Comparison of ENCODE assay signal across 17 cellular contexts in genomic region chr1:172931846-172932245, GRCh38.
DNase-seq lines count a peak whose midpoint lies in the region; ATAC-seq and TF ChIP-seq lines count a peak whose summit lies in the region.
"Had no signal": no experiment of that assay in that cellular context is flagged by ENCODE, and none has a peak within 500 bp of the region (broad histone marks: within the 10 kb centered on the region; RNA-seq: fewer than 3 reads in every experiment).

No MANE protein-coding gene starts in this region.

- H3K27ac Mint-ChIP-seq in dendritic cell treated with granulocyte-macrophage colony-stimulating factor and Interleukin-4, amounts not matched to agents 40 ng/mL and 50 ng/mL, for 4 days, result peak overlapping the region; percentile 52
- H3K27ac Mint-ChIP-seq: IgD-negative memory B cell had no signal

- no peak overlapping the region for H4K8ac ChIP-seq in trophoblast cell (ENCODE audit: low read depth, low read length)

- no peak for TF ChIP-seq RAD21 in HCT116 (IDR thresholded peaks at IDR 0.05; ENCODE audit: low read depth)

- RAD21 ChIA-PET in HCT116 (lab: Charles Lee; ENCODE audit: low non-redundant PET in 1 of 2, low total read pairs in 2 of 2, uncharacterized antibody in 2 of 2, unreplicated experiment in 2 of 2), result no interaction called here

- CTCF ChIA-PET in HCT116 (lab: Charles Lee), result no interaction called here

- DNase-seq in HCT116 (ENCODE audit: low read depth, low spot score), result no peak
- peak in 1 of 2 donors; percentile 64 for DNase-seq in trophoblast cell
- DNase-seq in NCI-H510A (lab: John Stamatoyannopoulos, UW), result no peak
- DNase-seq in cardiac septum (ENCODE audit: low spot score), result no peak
- no peak for DNase-seq in T1000 (lab: John Stamatoyannopoulos, UW)
- DNase-seq: BE2C; CD4-positive, CD25-positive, alpha-beta regulatory T cell; Karpas-422; NCI-H1417 treated with DMSO at 0.1 percent for 48 hours; NCI-H187; NCI-H446; NCI-H526 treated with DMSO at 0.1 percent for 48 hours; SW 1271 had no signal

- peaks cover 16% of the 10 kb centered on the region for H3K79me1 ChIP-seq in trophoblast cell (ENCODE audit: low read length)

- intact Hi-C loops in HCT116 (cut with micrococcal nuclease) (loop anchor here (2.0 kb wide), 1 partner anchor 271 kb away; no protein-coding TSS in a partner anchor), cardiac septum (cut with DNase I) (loop anchor here (5.0 to 10.0 kb wide), 2 partner anchors 35 to 193 kb away; no protein-coding TSS in a partner anchor)
- intact Hi-C loops in dendritic cell treated with granulocyte-macrophage colony-stimulating factor and Interleukin-4, amounts not matched to agents 40 ng/mL and 50 ng/mL, for 4 days (cut with micrococcal nuclease), result no loop called here

- H4K20me1 ChIP-seq in HCT116 (ENCODE audit: insufficient read depth), result no peaks in the 10 kb centered on the region
- H4K20me1 ChIP-seq in OCI-LY3 (ENCODE audit: insufficient read depth, low read length), result no peaks in the 10 kb centered on the region

- no peak overlapping the region for H3K18ac ChIP-seq in trophoblast cell (ENCODE audit: low read length)

- H4K12ac ChIP-seq in trophoblast cell (ENCODE audit: low read depth, low read length), result no peak overlapping the region

- no peaks in the 10 kb centered on the region for H3K27me3 Mint-ChIP-seq in dendritic cell treated with granulocyte-macrophage colony-stimulating factor and Interleukin-4, amounts not matched to agents 40 ng/mL and 50 ng/mL, for 4 days
- H3K27me3 Mint-ChIP-seq: CD4-positive, CD25-positive, alpha-beta regulatory T cell; IgD-negative memory B cell had no signal

- H3K36me3 Mint-ChIP-seq in dendritic cell treated with granulocyte-macrophage colony-stimulating factor and Interleukin-4, amounts not matched to agents 40 ng/mL and 50 ng/mL, for 4 days (ENCODE audit: low read depth), result no peaks in the 10 kb centered on the region
- H3K36me3 Mint-ChIP-seq: CD4-positive, CD25-positive, alpha-beta regulatory T cell had no signal

- H2BK5ac ChIP-seq in trophoblast cell (ENCODE audit: low read depth, low read length, poor library complexity), result no peak overlapping the region

- H3K4me3 Mint-ChIP-seq in dendritic cell treated with granulocyte-macrophage colony-stimulating factor and Interleukin-4, amounts not matched to agents 40 ng/mL and 50 ng/mL, for 4 days, result no peak overlapping the region
- H3K4me3 Mint-ChIP-seq: CD4-positive, CD25-positive, alpha-beta regulatory T cell; IgD-negative memory B cell had no signal

- no peak for TF ChIP-seq POLR2A in HCT116 (IDR thresholded peaks at IDR 0.05; ENCODE audit: borderline replicate concordance, extremely low read depth, insufficient read depth, insufficient read length)

- H3K36me3 ChIP-seq in HCT116 (ENCODE audit: control insufficient read depth in 1 of 2, insufficient read depth in 2 of 2, low read length in 2 of 2) (peaks cover 2 to 21% of the 10 kb centered on the region in 2 experiments; a peak in 3 of 4 replicates), OCI-LY3 (replicated peaks; ENCODE audit: low read depth, low read length) (no peaks in the 10 kb centered on the region), trophoblast cell (ENCODE audit: control insufficient read depth in 1 of 2, insufficient read depth in 2 of 2, low read length in 2 of 2) (no peaks in the 10 kb centered on the region)
- H3K36me3 ChIP-seq: BE2C had no signal

- no peak for ATAC-seq in HCT116
- ATAC-seq: Right ventricle myocardium inferior had no signal

- peak overlapping the region; percentile 18 to 56 for H3K4me3 ChIP-seq in HCT116 (replicated peaks in 1 of 2; ENCODE audit: low read depth in 1 of 2, low read length in 2 of 2)
- H3K4me3 ChIP-seq in OCI-LY3 (ENCODE audit: low read length), result no peak overlapping the region
- no peak overlapping the region for H3K4me3 ChIP-seq in trophoblast cell (ENCODE audit: low read depth, low read length)

- no peak overlapping the region for H2BK120ac ChIP-seq in trophoblast cell (ENCODE audit: insufficient read depth, low read length, poor library complexity)

- H3K9me2 ChIP-seq in HCT116 (ENCODE audit: insufficient read depth), result no peaks in the 10 kb centered on the region

- H3K9ac ChIP-seq in HCT116 (ENCODE audit: low read length) (peak overlapping the region; percentile 70; the same call in 1 of the 2 replicates), OCI-LY3 (ENCODE audit: low read length) (no peak overlapping the region), trophoblast cell (ENCODE audit: low read length) (no peak overlapping the region)

- POLR2A ChIA-PET in HCT116 (lab: Charles Lee), result interaction anchor here (1.2 kb wide), 1 partner anchor 33 kb away, joined by 3 read pairs; no protein-coding TSS in a partner anchor

- H3K79me2 ChIP-seq in HCT116 (ENCODE audit: insufficient read depth, low read length), result peaks cover 65% of the 10 kb centered on the region
- H3K79me2 ChIP-seq in OCI-LY3 (ENCODE audit: low read length), result no peaks in the 10 kb centered on the region
- no peaks in the 10 kb centered on the region for H3K79me2 ChIP-seq in trophoblast cell (ENCODE audit: control insufficient read depth, insufficient read depth, low read length, poor library complexity)

- no peak overlapping the region for H3K14ac ChIP-seq in trophoblast cell (ENCODE audit: low read length)

- no TSS peak for BruUV-seq in HCT116 (replicated peaks; lab: Mats Ljungman, UMichigan)

- H3K4me1 Mint-ChIP-seq in dendritic cell treated with granulocyte-macrophage colony-stimulating factor and Interleukin-4, amounts not matched to agents 40 ng/mL and 50 ng/mL, for 4 days (ENCODE audit: low read depth), result peaks cover 26% of the 10 kb centered on the region

- no CpG with 5 or more reads among the region's 3 CpGs for WGBS in trophoblast cell (ENCODE audit: extremely low coverage, insufficient coverage, insufficient read length)

- H2AK5ac ChIP-seq in trophoblast cell (ENCODE audit: low read length), result no peak overlapping the region

- H3K4me2 ChIP-seq in HCT116 (ENCODE audit: low read length) (peak overlapping the region; percentile 92), OCI-LY3 (ENCODE audit: low read length) (peak overlapping the region; percentile 26), trophoblast cell (ENCODE audit: low read length) (no peak overlapping the region)

- no peaks in the 10 kb centered on the region for H3K27me3 ChIP-seq in HCT116 (ENCODE audit: insufficient read depth, low read length)
- no peaks in the 10 kb centered on the region for H3K27me3 ChIP-seq in OCI-LY3 (ENCODE audit: low read depth, low read length)
- H3K27me3 ChIP-seq in trophoblast cell (ENCODE audit: insufficient read depth, low read length), result no peaks in the 10 kb centered on the region
- H3K27me3 ChIP-seq: BE2C had no signal

- H2BK12ac ChIP-seq in trophoblast cell (ENCODE audit: low read length), result peak overlapping the region; percentile 94

- H3K9me3 Mint-ChIP-seq in dendritic cell treated with granulocyte-macrophage colony-stimulating factor and Interleukin-4, amounts not matched to agents 40 ng/mL and 50 ng/mL, for 4 days, result no peaks in the 10 kb centered on the region

- H3K27ac ChIP-seq in HCT116 (ENCODE audit: low read depth, low read length) (peak overlapping the region; percentile 89; the same call in 1 of the 2 replicates), OCI-LY3 (ENCODE audit: low read length) (no peak overlapping the region), trophoblast cell (ENCODE audit: low read depth, low read length) (no peak overlapping the region)

- no peak overlapping the region for H3K23ac ChIP-seq in trophoblast cell (ENCODE audit: low read length)

- H3K4ac ChIP-seq in trophoblast cell (ENCODE audit: low read depth, low read length), result no peak overlapping the region

- H3K4me1 ChIP-seq in HCT116 (ENCODE audit: control insufficient read depth in 1 of 2, insufficient read depth in 2 of 2, low read length in 2 of 2) (peaks cover 32 to 70% of the 10 kb centered on the region in 2 experiments), OCI-LY3 (ENCODE audit: low read length) (peaks cover 17% of the 10 kb centered on the region), trophoblast cell (ENCODE audit: control insufficient read depth in 1 of 2, insufficient read depth in 2 of 2, low read length in 2 of 2) (peaks cover 2 to 4% of the 10 kb centered on the region in 2 experiments)

- H3K9me3 ChIP-seq in HCT116 (ENCODE audit: control insufficient read depth in 1 of 2, insufficient read depth in 1 of 2, low read depth in 1 of 2, low read length in 2 of 2) (no peaks in the 10 kb centered on the region), OCI-LY3 (ENCODE audit: insufficient read depth, low read length) (no peaks in the 10 kb centered on the region), trophoblast cell (ENCODE audit: insufficient read depth, low read depth, low read length) (no peaks in the 10 kb centered on the region)
- H3K9me3 ChIP-seq: BE2C had no signal

- no peak overlapping the region for H2AFZ ChIP-seq in HCT116 (ENCODE audit: low read depth, low read length, poor library complexity, severe bottlenecking)
- H2AFZ ChIP-seq in OCI-LY3 (ENCODE audit: low read depth, low read length), result no peak overlapping the region
- H2AFZ ChIP-seq in trophoblast cell (ENCODE audit: insufficient read depth, low read length, poor library complexity), result no peak overlapping the region

- no peak overlapping the region for H4K91ac ChIP-seq in trophoblast cell (ENCODE audit: low read depth, low read length)

- TF ChIP-seq CTCF in HCT116 (IDR thresholded peaks at IDR 0.05 in 2 of 3, conservative IDR thresholded peaks at IDR 0.05 in 1 of 3; ENCODE audit: borderline replicate concordance in 1 of 3, insufficient read depth in 1 of 3, low read depth in 2 of 3, low read length in 2 of 3) (no peak), OCI-LY3 (IDR thresholded peaks at IDR 0.05; ENCODE audit: low read depth, low read length) (no peak)

TF ChIP-seq in HCT116, 20 proteins besides CTCF, POLR2A, EP300 and RAD21:
- no peak for TF ChIP-seq ZBTB33 (IDR thresholded peaks at IDR 0.05; ENCODE audit: extremely low read depth, insufficient replicate concordance, low read length)
- no peak for TF ChIP-seq SP1 (IDR thresholded peaks at IDR 0.05; ENCODE audit: low read depth)
- TF ChIP-seq JUND (IDR thresholded peaks at IDR 0.05), result no peak
- no peak for TF ChIP-seq ZNF274 (IDR thresholded peaks at IDR 0.05; ENCODE audit: low read depth, low read length)
- no peak for TF ChIP-seq CEBPB (IDR thresholded peaks at IDR 0.05; ENCODE audit: low read depth)

Comparison
In these comparisons a context has a peak if more than half of its experiments do, and no peak if none do; other contexts are left out.
1. H3K4me3 ChIP-seq: peak in HCT116 (2 of 2); none in OCI-LY3 (single experiment) and trophoblast cell (single experiment).